8 cellular contexts compared by ENCODE assay signal in genomic region chr6:14665827-14666724, GRCh38.
A peak's percentile ranks its signal among the peaks of the same experiment; 100 is the strongest.
DNase-seq lines count a peak whose midpoint lies in the region; ATAC-seq and TF ChIP-seq lines count a peak whose summit lies in the region.

No MANE protein-coding gene starts in this region.

- peak overlapping the region; percentile 59; the same call in 1 of the 2 replicates for H2AFZ ChIP-seq in GM23248

- H3K4me3 ChIP-seq in AG09309 (ENCODE audit: control insufficient read depth, low read depth, low read length) (no peak overlapping the region), GM23248 (no peak overlapping the region), right cardiac atrium (ENCODE audit: low read length) (no peak overlapping the region)

- no peaks in the 10 kb centered on the region for H3K9me2 ChIP-seq in GM23248 (ENCODE audit: insufficient read depth)

- H3K4me2 ChIP-seq in GM23248 (ENCODE audit: unreplicated experiment) = no peak overlapping the region

- DNase-seq in AG09309 (ENCODE audit: low read depth) = peak; percentile 79
- peak; percentile 99 for DNase-seq in GM23248
- peak; percentile 47 for DNase-seq in UCSD-AML1 (lab: John Stamatoyannopoulos, UW; ENCODE audit: unreplicated experiment)
- peak; percentile 40 to 67 (median 60) for DNase-seq in right cardiac atrium
- DNase-seq in iPS-NIHi7 (ENCODE audit: extremely low spot score) = no peak

- H3K27me3 ChIP-seq in GM23248 (replicated peaks; ENCODE audit: insufficient read depth) = no peaks in the 10 kb centered on the region
- no peaks in the 10 kb centered on the region for H3K27me3 ChIP-seq in right cardiac atrium (ENCODE audit: control insufficient read depth, insufficient read depth)

- intact Hi-C loops in right cardiac atrium (cut with DNase I) = no loop called here

- no peaks in the 10 kb centered on the region for H4K20me1 ChIP-seq in GM23248 (ENCODE audit: insufficient read depth)

- in situ Hi-C loops in GM23248 (cut with MboI) = no loop called here

- no peaks in the 10 kb centered on the region for H3K36me3 ChIP-seq in GM23248 (ENCODE audit: low read depth)

- no peaks in the 10 kb centered on the region for H3K79me2 ChIP-seq in GM23248 (ENCODE audit: insufficient read depth)

- peak overlapping the region; percentile 55 for H3K9ac ChIP-seq in GM23248

- H3K4me1 ChIP-seq in GM23248 (ENCODE audit: insufficient read depth) (peaks cover 29% of the 10 kb centered on the region), right cardiac atrium (ENCODE audit: control insufficient read depth, insufficient read depth, low read length) (no peaks in the 10 kb centered on the region)

- H3K27ac ChIP-seq in GM23248 (peak overlapping the region; percentile 84), right cardiac atrium (ENCODE audit: low read length) (no peak overlapping the region)

- peak; percentile 40 to 51 for ATAC-seq in right cardiac atrium
- ATAC-seq in GM18498 (IDR thresholded peaks at IDR 0.05; ENCODE audit: unreplicated experiment) = no peak
- ATAC-seq in GM21360 (IDR thresholded peaks at IDR 0.05; ENCODE audit: unreplicated experiment) = no peak
- no peak for ATAC-seq in GM21528 (IDR thresholded peaks at IDR 0.05; ENCODE audit: low FRiP score, unreplicated experiment)

- H3K9me3 ChIP-seq in GM23248 (ENCODE audit: low read depth) (no peaks in the 10 kb centered on the region), right cardiac atrium (ENCODE audit: control insufficient read depth, low read length) (no peaks in the 10 kb centered on the region)

- H3F3A ChIP-seq in GM23248 (ENCODE audit: insufficient read depth) = peaks cover 25% of the 10 kb centered on the region

- WGBS in GM23248 (ENCODE audit: low coverage in 1 of 2, low lambda C conversion rate in 2 of 2, missing lambda C conversion rate in 2 of 2), 2 experiments = 43 to 44% methylated on average over 11 of the region's 11 CpGs
- WGBS in right cardiac atrium = 80% methylated on average over 11 of the region's 11 CpGs

- no peak for TF ChIP-seq CTCF in AG09309 (IDR thresholded peaks at IDR 0.05; ENCODE audit: control insufficient read depth, insufficient read depth, low read depth, low read length, missing control alignments)

Comparison
In these comparisons a context has a peak if more than half of its experiments do, and no peak if none do; other contexts are left out.
1. ATAC-seq: peak in right cardiac atrium (2 of 2); none in GM18498 (single experiment), GM21360 (single experiment) and GM21528 (single experiment).